ENCODE assay signal across 26 cellular contexts in genomic region chr2:217463402-217464075, GRCh38.
A peak's percentile ranks its signal among the peaks of the same experiment; 100 is the strongest.
DNase-seq lines count a peak whose midpoint lies in the region; ATAC-seq, FAIRE-seq and TF ChIP-seq lines count a peak whose summit lies in the region.
"Had no signal": no experiment of that assay in that cellular context is flagged by ENCODE, and none has a peak within 500 bp of the region (broad histone marks: within the 10 kb centered on the region; RNA-seq: fewer than 3 reads in every experiment).

No MANE protein-coding gene starts in this region.

- no peak for TF ChIP-seq EP300 in HepG2 (IDR thresholded peaks at IDR 0.05; ENCODE audit: low read depth in 2 of 2, low read length in 2 of 2)
- no peak for TF ChIP-seq EP300 in HepG2 (CRISPR knock-in tag; IDR thresholded peaks at IDR 0.05; ENCODE audit: borderline replicate concordance)
- no peak for TF ChIP-seq EP300 in esophagus muscularis mucosa (IDR thresholded peaks at IDR 0.05)

- TF ChIP-seq POLR2A in HepG2 (IDR thresholded peaks at IDR 0.05; ENCODE audit: insufficient read depth in 1 of 2, low read depth in 2 of 2, low read length in 2 of 2) (no peak), right lobe of liver (IDR thresholded peaks at IDR 0.05) (no peak), esophagus muscularis mucosa (IDR thresholded peaks at IDR 0.05; ENCODE audit: low read depth) (no peak)

- no TSS peak for BruUV-seq in HepG2 (replicated peaks; lab: Mats Ljungman, UMichigan)

- no peak for TF ChIP-seq RAD21 in HepG2 (CRISPR knock-in tag; IDR thresholded peaks at IDR 0.05)

- no peak overlapping the region for H2AFZ ChIP-seq in HepG2 (ENCODE audit: low read length)
- H2AFZ ChIP-seq: GM23338 had no signal

- no peaks in the 10 kb centered on the region for H3K9me3 Mint-ChIP-seq in stimulated activated naive B cell treated with anti-CD40 and anti-IgM and Interleukin-4, amounts not matched to agents 10 μg/mL and 1 μg/mL and 100 μg/mL, for 72 hours
- H3K9me3 Mint-ChIP-seq: CD4-positive, alpha-beta T cell; CD8-positive, alpha-beta memory T cell; GM23338; H9; HFFc6 had no signal

- intact Hi-C loops in HepG2 (cut with micrococcal nuclease; ENCODE audit: unreplicated experiment), result no loop called here
- intact Hi-C loops in right lobe of liver (cut with DNase I), result no loop called here
- intact Hi-C loops in esophagus muscularis mucosa (cut with DNase I), result no loop called here

- no peaks in the 10 kb centered on the region for H3K27me3 Mint-ChIP-seq in stimulated activated naive B cell treated with anti-CD40 and anti-IgM and Interleukin-4, amounts not matched to agents 10 μg/mL and 1 μg/mL and 100 μg/mL, for 72 hours
- H3K27me3 Mint-ChIP-seq: CD4-positive, alpha-beta T cell; CD8-positive, alpha-beta memory T cell had no signal

- H3K27ac ChIP-seq in HepG2 (ENCODE audit: extremely low read length, insufficient read depth, low read length) (no peak overlapping the region), right lobe of liver (no peak overlapping the region), HEK293 (ENCODE audit: extremely low read depth, low read depth, low read length) (no peak overlapping the region), esophagus muscularis mucosa (replicated peaks in 1 of 4) (no peak overlapping the region), coronary artery (no peak overlapping the region)
- H3K27ac ChIP-seq: A549; BLaER1 treated with 17β-estradiol and CSF1 and Interleukin-3, amounts not matched to agents 10 nM and 100 nM had no signal

- no peaks in the 10 kb centered on the region; a peak in 1 of 5 replicates for H3K27me3 ChIP-seq in HepG2 (ENCODE audit: control insufficient read depth in 1 of 2, insufficient read depth in 2 of 2, low read length in 2 of 2)
- H3K27me3 ChIP-seq in right lobe of liver, result no peaks in the 10 kb centered on the region
- no peaks in the 10 kb centered on the region for H3K27me3 ChIP-seq in esophagus muscularis mucosa
- H3K27me3 ChIP-seq: BE2C had no signal

- no peaks in the 10 kb centered on the region for H4K20me1 ChIP-seq in HepG2 (ENCODE audit: insufficient read depth, low read length)
- H4K20me1 ChIP-seq: BLaER1 treated with 17β-estradiol and CSF1 and Interleukin-3, amounts not matched to agents 10 nM and 100 nM had no signal

- H3K4me2 ChIP-seq in HepG2 (ENCODE audit: low read depth, low read length), result no peak overlapping the region
- H3K4me2 ChIP-seq: A549; BLaER1 treated with 17β-estradiol and CSF1 and Interleukin-3, amounts not matched to agents 10 nM and 100 nM; GM23338 had no signal

- FAIRE-seq in HepG2 (lab: Jason Lieb, UNC), result no peak
- FAIRE-seq: A549, D721Med had no signal

- no peaks in the 10 kb centered on the region for H3K36me3 ChIP-seq in HepG2 (replicated peaks in 1 of 2; ENCODE audit: control insufficient read depth in 1 of 2, insufficient read depth in 2 of 2, low read length in 2 of 2)
- no peaks in the 10 kb centered on the region for H3K36me3 ChIP-seq in right lobe of liver
- no peaks in the 10 kb centered on the region for H3K36me3 ChIP-seq in HEK293 (ENCODE audit: control insufficient read depth in 2 of 2, insufficient read depth in 1 of 2, low read length in 2 of 2)
- H3K36me3 ChIP-seq in esophagus muscularis mucosa, result no peaks in the 10 kb centered on the region
- H3K36me3 ChIP-seq: BE2C; BLaER1 treated with 17β-estradiol and CSF1 and Interleukin-3, amounts not matched to agents 10 nM and 100 nM had no signal

- H3K79me2 ChIP-seq in HepG2 (ENCODE audit: insufficient read depth, low read length), result no peaks in the 10 kb centered on the region

- H3K4me1 Mint-ChIP-seq in stimulated activated naive B cell treated with anti-CD40 and anti-IgM and Interleukin-4, amounts not matched to agents 10 μg/mL and 1 μg/mL and 100 μg/mL, for 72 hours, result peaks cover 0 to 3% of the 10 kb centered on the region in 2 donors
- H3K4me1 Mint-ChIP-seq: CD14-positive monocyte; CD8-positive, alpha-beta memory T cell; GM23338; H9 had no signal

- no peak overlapping the region for H3K27ac Mint-ChIP-seq in stimulated activated naive B cell treated with anti-CD40 and anti-IgM and Interleukin-4, amounts not matched to agents 10 μg/mL and 1 μg/mL and 100 μg/mL, for 72 hours
- H3K27ac Mint-ChIP-seq: CD14-positive monocyte; CD4-positive, alpha-beta T cell; GM23338; H9; HFFc6 had no signal

- no peak overlapping the region for H3K4me3 Mint-ChIP-seq in stimulated activated naive B cell treated with anti-CD40 and anti-IgM and Interleukin-4, amounts not matched to agents 10 μg/mL and 1 μg/mL and 100 μg/mL, for 72 hours
- H3K4me3 Mint-ChIP-seq: CD14-positive monocyte; CD4-positive, alpha-beta T cell; CD8-positive, alpha-beta memory T cell; GM23338; H9; HFFc6 had no signal

- CTCF ChIA-PET in HepG2 (lab: Yijun Ruan, JAX; ENCODE audit: low intra/inter-chr PET ratio, low total read pairs) (no interaction called here), HEK293 (lab: Yijun Ruan, JAX) (interaction anchor here (0.7 kb wide), 1 partner anchor 319 kb away, joined by 3 read pairs; no protein-coding TSS in a partner anchor)

- DNase-seq in HepG2 (ENCODE audit: low spot score) (no peak), right lobe of liver (no peak), esophagus muscularis mucosa (ENCODE audit: extremely low spot score) (peak; percentile 12), coronary artery (ENCODE audit: low spot score) (no peak)
- DNase-seq in stimulated activated naive B cell treated with anti-CD40 and anti-IgM and Interleukin-4, amounts not matched to agents 10 μg/mL and 1 μg/mL and 100 μg/mL, for 72 hours, result no peak
- DNase-seq: 8988T; ACHN; AML-193; BE2C; CD4-positive, alpha-beta T cell; CD8-positive, alpha-beta memory T cell; DMS 273 treated with DMSO at 0.1 percent for 48 hours; DMS79; EL; GDM1; H9; HFFc6 had no signal

- WGBS in HepG2 (ENCODE audit: low lambda C conversion rate), result 44% methylated on average over 2 of the region's 2 CpGs
- 71% methylated on average over 2 of the region's 2 CpGs for WGBS in right lobe of liver (ENCODE audit: insufficient coverage, low coverage, low lambda C conversion rate, missing lambda C conversion rate)
- 93% methylated on average over 2 of the region's 2 CpGs for WGBS in esophagus muscularis mucosa

- ATAC-seq in HepG2 (no peak), right lobe of liver (no peak), GM18907 (IDR thresholded peaks at IDR 0.05; ENCODE audit: unreplicated experiment) (no peak), GM18519 (IDR thresholded peaks at IDR 0.05; ENCODE audit: low FRiP score, unreplicated experiment) (no peak)
- peak; percentile 69 to 75 for ATAC-seq in stimulated activated naive B cell treated with anti-CD40 and anti-IgM and Interleukin-4, amounts not matched to agents 10 μg/mL and 1 μg/mL and 100 μg/mL, for 72 hours (replicated peaks)
- ATAC-seq: A549, GM23338, HCT116 had no signal

- H3K9ac ChIP-seq in HepG2 (ENCODE audit: insufficient read depth, low read depth, low read length), result no peak overlapping the region
- H3K9ac ChIP-seq: BLaER1 treated with 17β-estradiol and CSF1 and Interleukin-3, amounts not matched to agents 10 nM and 100 nM had no signal

- H3K36me3 Mint-ChIP-seq in stimulated activated naive B cell treated with anti-CD40 and anti-IgM and Interleukin-4, amounts not matched to agents 10 μg/mL and 1 μg/mL and 100 μg/mL, for 72 hours, result peaks cover 0 to 3% of the 10 kb centered on the region in 2 donors
- H3K36me3 Mint-ChIP-seq: CD14-positive monocyte; CD8-positive, alpha-beta memory T cell had no signal

- in situ Hi-C loops in HepG2 (cut with HindIII; ENCODE audit: extremely low pct_ligation_motif_present, low pct_unique_long_range_greater_than_20kb), result no loop called here

- POLR2A ChIA-PET in HepG2 (lab: Yijun Ruan, JAX), result no interaction called here
- POLR2A ChIA-PET in HEK293 (lab: Yijun Ruan, JAX), result no interaction called here

- H3K4me3 ChIP-seq in HepG2 (replicated peaks in 1 of 3; ENCODE audit: insufficient read depth in 1 of 3, low read depth in 2 of 3, low read length in 3 of 3) (no peak overlapping the region), right lobe of liver (no peak overlapping the region), HEK293 (ENCODE audit: low read depth, low read length) (no peak overlapping the region), esophagus muscularis mucosa (no peak overlapping the region), coronary artery (no peak overlapping the region)
- H3K4me3 ChIP-seq: A549; BLaER1 treated with 17β-estradiol and CSF1 and Interleukin-3, amounts not matched to agents 10 nM and 100 nM; GM23338 had no signal

- H3K4me1 ChIP-seq in HepG2 (ENCODE audit: insufficient read depth, low read length), result no peaks in the 10 kb centered on the region
- H3K4me1 ChIP-seq in right lobe of liver, result no peaks in the 10 kb centered on the region
- no peaks in the 10 kb centered on the region for H3K4me1 ChIP-seq in HEK293 (ENCODE audit: control insufficient read depth, insufficient read depth, low read length)
- peaks cover 0 to 15% (median 8%) of the 10 kb centered on the region in 4 donors for H3K4me1 ChIP-seq in esophagus muscularis mucosa
- H3K4me1 ChIP-seq: A549 had no signal

- H3K9me3 ChIP-seq in HepG2 (ENCODE audit: low read length) (no peaks in the 10 kb centered on the region), right lobe of liver (no peaks in the 10 kb centered on the region), HEK293 (ENCODE audit: control insufficient read depth, insufficient read depth, low read depth, low read length) (no peaks in the 10 kb centered on the region), esophagus muscularis mucosa (no peaks in the 10 kb centered on the region)
- H3K9me3 ChIP-seq: A549, BE2C had no signal

- TF ChIP-seq CTCF in HepG2 (CRISPR knock-in tag; IDR thresholded peaks at IDR 0.05), result no peak
- TF ChIP-seq CTCF in right lobe of liver (IDR thresholded peaks at IDR 0.05), result no peak
- TF ChIP-seq CTCF in HEK293 (tag by site-specific recombination; IDR thresholded peaks at IDR 0.05), result no peak
- no peak for TF ChIP-seq CTCF in esophagus muscularis mucosa (IDR thresholded peaks at IDR 0.05)
- no peak for TF ChIP-seq CTCF in coronary artery (IDR thresholded peaks at IDR 0.05)

TF ChIP-seq in HepG2, 621 proteins besides CTCF, POLR2A, EP300 and RAD21:
- TF ChIP-seq ZNF619 (CRISPR knock-in tag; IDR thresholded peaks at IDR 0.05) (no peak), CREB1 (IDR thresholded peaks at IDR 0.05) (peak; percentile 51; the same call in 1 of the 2 replicates), CREB1 (CRISPR knock-in tag; IDR thresholded peaks at IDR 0.05) (no peak), ZNF652 (CRISPR knock-in tag; IDR thresholded peaks at IDR 0.05; ENCODE audit: borderline replicate concordance, low read depth) (no peak)

Comparison
In these comparisons a context has a peak if more than half of its experiments do, and no peak if none do; other contexts are left out.
1. ATAC-seq: peak in stimulated activated naive B cell treated with anti-CD40 and anti-IgM and Interleukin-4, amounts not matched to agents 10 μg/mL and 1 μg/mL and 100 μg/mL, for 72 hours (2 of 2); none in HepG2 (single experiment), right lobe of liver (0 of 4), GM18907 (single experiment) and GM18519 (single experiment).
2. Of the 63 proteins assayed by ChIP-seq in both HepG2 and HEK293: peak only in HepG2: none; only in HEK293: ZNF513; in both: none; in neither: 62.